ENCODE assay signal across 1 cellular context in the genomic region with DNA sequence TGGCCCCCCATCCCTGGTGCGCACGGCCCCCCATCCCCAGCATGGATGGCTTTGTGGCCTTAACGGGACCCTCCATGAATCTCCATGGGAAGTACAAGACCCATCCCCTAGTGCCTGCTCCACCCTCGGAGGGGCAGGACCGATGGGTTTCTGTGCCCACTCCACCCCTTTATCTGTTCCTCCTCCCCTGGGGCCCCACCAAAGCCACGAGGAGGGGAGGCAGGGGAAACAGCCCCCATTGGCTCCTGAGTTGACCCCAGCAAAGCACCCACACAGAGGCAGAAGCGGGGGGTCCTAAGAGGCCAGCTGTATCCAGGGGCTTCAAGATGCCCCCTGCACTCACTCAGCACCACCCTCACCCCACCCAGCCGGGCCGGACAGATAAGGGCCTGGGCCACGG.
TF ChIP-seq lines count a peak whose summit lies in the region.

No MANE protein-coding gene starts in this region.

TF ChIP-seq in HCT116, 20 proteins besides CTCF, POLR2A, EP300 and RAD21 (continued from another document):
- TF ChIP-seq, protein P1, sequence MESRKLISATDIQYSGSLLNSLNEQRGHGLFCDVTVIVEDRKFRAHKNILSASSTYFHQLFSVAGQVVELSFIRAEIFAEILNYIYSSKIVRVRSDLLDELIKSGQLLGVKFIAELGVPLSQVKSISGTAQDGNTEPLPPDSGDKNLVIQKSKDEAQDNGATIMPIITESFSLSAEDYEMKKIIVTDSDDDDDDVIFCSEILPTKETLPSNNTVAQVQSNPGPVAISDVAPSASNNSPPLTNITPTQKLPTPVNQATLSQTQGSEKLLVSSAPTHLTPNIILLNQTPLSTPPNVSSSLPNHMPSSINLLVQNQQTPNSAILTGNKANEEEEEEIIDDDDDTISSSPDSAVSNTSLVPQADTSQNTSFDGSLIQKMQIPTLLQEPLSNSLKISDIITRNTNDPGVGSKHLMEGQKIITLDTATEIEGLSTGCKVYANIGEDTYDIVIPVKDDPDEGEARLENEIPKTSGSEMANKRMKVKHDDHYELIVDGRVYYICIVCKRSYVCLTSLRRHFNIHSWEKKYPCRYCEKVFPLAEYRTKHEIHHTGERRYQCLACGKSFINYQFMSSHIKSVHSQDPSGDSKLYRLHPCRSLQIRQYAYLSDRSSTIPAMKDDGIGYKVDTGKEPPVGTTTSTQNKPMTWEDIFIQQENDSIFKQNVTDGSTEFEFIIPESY (IDR thresholded peaks at IDR 0.05; ENCODE audit: extremely low read depth, insufficient replicate concordance, low read length), result no peak
- TF ChIP-seq CEBPB (IDR thresholded peaks at IDR 0.05; ENCODE audit: low read depth), result no peak
- TF ChIP-seq, protein P2, sequence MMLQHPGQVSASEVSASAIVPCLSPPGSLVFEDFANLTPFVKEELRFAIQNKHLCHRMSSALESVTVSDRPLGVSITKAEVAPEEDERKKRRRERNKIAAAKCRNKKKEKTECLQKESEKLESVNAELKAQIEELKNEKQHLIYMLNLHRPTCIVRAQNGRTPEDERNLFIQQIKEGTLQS (IDR thresholded peaks at IDR 0.05), result no peak
- no peak for TF ChIP-seq ZNF274 (IDR thresholded peaks at IDR 0.05; ENCODE audit: low read depth, low read length)
- no peak for TF ChIP-seq CBX3 (IDR thresholded peaks at IDR 0.05; ENCODE audit: low read depth)
- no peak for TF ChIP-seq SRF (IDR thresholded peaks at IDR 0.05; ENCODE audit: low read depth)
- TF ChIP-seq, protein P3, sequence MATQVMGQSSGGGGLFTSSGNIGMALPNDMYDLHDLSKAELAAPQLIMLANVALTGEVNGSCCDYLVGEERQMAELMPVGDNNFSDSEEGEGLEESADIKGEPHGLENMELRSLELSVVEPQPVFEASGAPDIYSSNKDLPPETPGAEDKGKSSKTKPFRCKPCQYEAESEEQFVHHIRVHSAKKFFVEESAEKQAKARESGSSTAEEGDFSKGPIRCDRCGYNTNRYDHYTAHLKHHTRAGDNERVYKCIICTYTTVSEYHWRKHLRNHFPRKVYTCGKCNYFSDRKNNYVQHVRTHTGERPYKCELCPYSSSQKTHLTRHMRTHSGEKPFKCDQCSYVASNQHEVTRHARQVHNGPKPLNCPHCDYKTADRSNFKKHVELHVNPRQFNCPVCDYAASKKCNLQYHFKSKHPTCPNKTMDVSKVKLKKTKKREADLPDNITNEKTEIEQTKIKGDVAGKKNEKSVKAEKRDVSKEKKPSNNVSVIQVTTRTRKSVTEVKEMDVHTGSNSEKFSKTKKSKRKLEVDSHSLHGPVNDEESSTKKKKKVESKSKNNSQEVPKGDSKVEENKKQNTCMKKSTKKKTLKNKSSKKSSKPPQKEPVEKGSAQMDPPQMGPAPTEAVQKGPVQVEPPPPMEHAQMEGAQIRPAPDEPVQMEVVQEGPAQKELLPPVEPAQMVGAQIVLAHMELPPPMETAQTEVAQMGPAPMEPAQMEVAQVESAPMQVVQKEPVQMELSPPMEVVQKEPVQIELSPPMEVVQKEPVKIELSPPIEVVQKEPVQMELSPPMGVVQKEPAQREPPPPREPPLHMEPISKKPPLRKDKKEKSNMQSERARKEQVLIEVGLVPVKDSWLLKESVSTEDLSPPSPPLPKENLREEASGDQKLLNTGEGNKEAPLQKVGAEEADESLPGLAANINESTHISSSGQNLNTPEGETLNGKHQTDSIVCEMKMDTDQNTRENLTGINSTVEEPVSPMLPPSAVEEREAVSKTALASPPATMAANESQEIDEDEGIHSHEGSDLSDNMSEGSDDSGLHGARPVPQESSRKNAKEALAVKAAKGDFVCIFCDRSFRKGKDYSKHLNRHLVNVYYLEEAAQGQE (IDR thresholded peaks at IDR 0.05; ENCODE audit: low read depth), result no peak
- no peak for TF ChIP-seq EGR1 (IDR thresholded peaks at IDR 0.05; ENCODE audit: low read depth)
